21 cellular contexts compared by ENCODE assay signal in the genomic region with DNA sequence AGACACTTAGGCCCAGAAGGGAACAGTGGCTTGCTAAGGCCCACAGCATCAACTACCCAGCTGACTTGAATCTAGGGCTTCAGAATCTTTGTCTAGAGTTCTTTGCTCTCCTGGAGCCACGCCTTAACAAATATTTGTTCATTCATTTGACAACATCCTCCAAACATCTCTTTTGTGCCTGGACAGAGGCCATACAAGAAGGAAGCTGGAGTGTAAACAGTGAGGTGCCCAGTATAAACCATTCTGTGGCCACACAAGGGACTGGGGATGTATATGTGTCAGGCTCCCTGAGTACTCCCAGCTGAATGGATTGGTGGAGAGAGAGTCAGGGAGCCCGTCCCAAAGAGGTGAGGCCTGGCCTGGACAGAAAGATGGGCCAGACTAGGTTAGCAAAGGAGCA. TPM values are rescaled to one million over a fixed set of nuclear protein-coding genes. Genes with fewer than 3 reads are reported as not detected.
A peak's percentile ranks its signal among the peaks of the same experiment; 100 is the strongest.
DNase-seq lines count a peak whose midpoint lies in the region; ATAC-seq and TF ChIP-seq lines count a peak whose summit lies in the region.
"Had no signal": no experiment of that assay in that cellular context is flagged by ENCODE, and none has a peak within 500 bp of the region (broad histone marks: within the 10 kb centered on the region; RNA-seq: fewer than 3 reads in every experiment).

No MANE protein-coding gene starts in this region.

- H2BK5ac ChIP-seq in IMR-90 (ENCODE audit: low read depth, low read length, poor library complexity, severe bottlenecking) = no peak overlapping the region

- H2AK5ac ChIP-seq in IMR-90 (ENCODE audit: low read depth, low read length) = 0 out of 2 replicates have a peak overlapping the region, but pooled peaks have one; percentile 62

- no peak for DNase-seq in activated CD8-positive, alpha-beta T cell treated with anti-CD3 and anti-CD28 coated beads for 36 hours
- no peak for DNase-seq in activated CD8-positive, alpha-beta T cell treated with anti-CD3 and anti-CD28 coated beads, Interleukin-2, amount 10 ng/mL, durations not matched to agents 7 days and 5 days
- DNase-seq in IMR-90 (no peak), glutamatergic neuron (no peak), amygdala (lab: John Stamatoyannopoulos, UW) (no peak)
- no peak for DNase-seq in stimulated activated effector memory CD8-positive, alpha-beta T cell treated with anti-CD3 and anti-CD28 coated beads, Interleukin-12 subunit alpha, Interleukin-12 subunit beta, amount 100 ng/mL, for 72 hours (ENCODE audit: low spot score in 2 of 2)
- DNase-seq: activated CD4-positive, alpha-beta T cell treated with anti-CD3 and anti-CD28 coated beads for 48 hours; activated T-cell treated with anti-CD3 and anti-CD28 coated beads, Interleukin-2, amount 50 U/mL, for 4 hours; dermis blood vessel endothelial cell; KG1; midbrain; NCI-H1105; NCI-H2171 treated with DMSO at 0.1 percent for 48 hours; SHP77 treated with DMSO at 0.1 percent for 48 hours; T1000 had no signal

- no peak for ATAC-seq in activated CD8-positive, alpha-beta T cell treated with anti-CD3 and anti-CD28 coated beads for 36 hours
- no peak for ATAC-seq in activated CD8-positive, alpha-beta T cell treated with anti-CD3 and anti-CD28 coated beads, Interleukin-2, amount 10 ng/mL, durations not matched to agents 7 days and 5 days
- ATAC-seq in IMR-90 (ENCODE audit: low read depth) = peak; percentile 8; the same call in 1 of the 2 replicates
- ATAC-seq in stimulated activated effector memory CD8-positive, alpha-beta T cell treated with anti-CD3 and anti-CD28 coated beads, Interleukin-12 subunit alpha, Interleukin-12 subunit beta, amount 100 ng/mL, for 72 hours = no peak
- no peak for ATAC-seq in GM21381 (IDR thresholded peaks at IDR 0.05; ENCODE audit: unreplicated experiment)
- ATAC-seq in HG02763 (IDR thresholded peaks at IDR 0.05; ENCODE audit: unreplicated experiment) = no peak
- ATAC-seq: activated T-cell treated with anti-CD3 and anti-CD28 coated beads, Interleukin-2, amount 50 U/mL, for 4 hours had no signal

- WGBS in IMR-90 (ENCODE audit: extremely low coverage in 2 of 2, insufficient read length in 1 of 2), 2 experiments = no CpG with 5 or more reads among the region's 2 CpGs

- dilution Hi-C loops in IMR-90 (cut with HindIII; ENCODE audit: low sequenced_read_pairs, unreplicated experiment) = no loop called here

- peaks cover 3% of the 10 kb centered on the region for H3K9me1 ChIP-seq in IMR-90 (ENCODE audit: insufficient read depth, low read length)

- no peaks in the 10 kb centered on the region for H3K36me3 ChIP-seq in IMR-90 (ENCODE audit: control insufficient read depth, insufficient read depth, low read length)
- H3K36me3 ChIP-seq: ovary had no signal

- H3K27ac Mint-ChIP-seq in activated CD8-positive, alpha-beta T cell treated with anti-CD3 and anti-CD28 coated beads for 36 hours = peak overlapping the region; percentile 19
- no peak overlapping the region for H3K27ac Mint-ChIP-seq in activated CD8-positive, alpha-beta T cell treated with anti-CD3 and anti-CD28 coated beads, Interleukin-2, amount 10 ng/mL, durations not matched to agents 7 days and 5 days
- H3K27ac Mint-ChIP-seq in glutamatergic neuron (ENCODE audit: unreplicated experiment) = peak overlapping the region; percentile 12
- H3K27ac Mint-ChIP-seq in stimulated activated effector memory CD8-positive, alpha-beta T cell treated with anti-CD3 and anti-CD28 coated beads, Interleukin-12 subunit alpha, Interleukin-12 subunit beta, amount 100 ng/mL, for 72 hours = peak overlapping the region; percentile 97

- no peak overlapping the region for H3K4me3 ChIP-seq in IMR-90 (ENCODE audit: insufficient read depth, low read depth, low read length)
- H3K4me3 ChIP-seq: ovary had no signal

- no peak overlapping the region for H2BK20ac ChIP-seq in IMR-90 (ENCODE audit: low read depth, low read length)

- H3K14ac ChIP-seq in IMR-90 (replicated peaks; ENCODE audit: low read depth, low read length) = no peak overlapping the region

- no peaks in the 10 kb centered on the region for H3K79me1 ChIP-seq in IMR-90 (ENCODE audit: low read depth in 1 of 2, low read length in 2 of 2)

- H3K56ac ChIP-seq in IMR-90 (ENCODE audit: extremely low read depth, insufficient read depth, low read length) = no peak overlapping the region

- no peak overlapping the region for H4K8ac ChIP-seq in IMR-90 (ENCODE audit: low read depth in 2 of 2, low read length in 2 of 2)

- H2BK15ac ChIP-seq in IMR-90 (ENCODE audit: low read depth, low read length) = no peak overlapping the region

- no peak overlapping the region for H3K9ac ChIP-seq in IMR-90 (ENCODE audit: low read depth, low read length)

- no peaks in the 10 kb centered on the region for H3K9me3 Mint-ChIP-seq in activated CD8-positive, alpha-beta T cell treated with anti-CD3 and anti-CD28 coated beads for 36 hours
- no peaks in the 10 kb centered on the region for H3K9me3 Mint-ChIP-seq in activated CD8-positive, alpha-beta T cell treated with anti-CD3 and anti-CD28 coated beads, Interleukin-2, amount 10 ng/mL, durations not matched to agents 7 days and 5 days (ENCODE audit: insufficient read depth)
- H3K9me3 Mint-ChIP-seq in glutamatergic neuron (ENCODE audit: unreplicated experiment) = no peaks in the 10 kb centered on the region
- H3K9me3 Mint-ChIP-seq in stimulated activated effector memory CD8-positive, alpha-beta T cell treated with anti-CD3 and anti-CD28 coated beads, Interleukin-12 subunit alpha, Interleukin-12 subunit beta, amount 100 ng/mL, for 72 hours = no peaks in the 10 kb centered on the region
- H3K9me3 Mint-ChIP-seq: activated T-cell treated with anti-CD3 and anti-CD28 coated beads, Interleukin-2, amount 50 U/mL, for 4 hours had no signal

- no peak overlapping the region for H3K23ac ChIP-seq in IMR-90 (ENCODE audit: low read depth, low read length)

- no peak overlapping the region for H3K18ac ChIP-seq in IMR-90 (ENCODE audit: low read depth, low read length)

- TF ChIP-seq RAD21 in IMR-90 (IDR thresholded peaks at IDR 0.05; ENCODE audit: low read length) = no peak

- no peak for TF ChIP-seq CTCF in activated CD8-positive, alpha-beta T cell treated with anti-CD3 and anti-CD28 coated beads for 36 hours (IDR thresholded peaks at IDR 0.05)
- TF ChIP-seq CTCF in IMR-90 (conservative IDR thresholded peaks at IDR 0.05; ENCODE audit: low read depth, low read length) = no peak
- TF ChIP-seq CTCF in glutamatergic neuron (IDR thresholded peaks at IDR 0.05; ENCODE audit: partially characterized antibody, unreplicated experiment) = no peak

- intact Hi-C loops in activated CD8-positive, alpha-beta T cell treated with anti-CD3 and anti-CD28 coated beads for 36 hours (cut with micrococcal nuclease) = loop anchor here (5.0 kb wide), 1 partner anchor 114 kb away; no protein-coding TSS in a partner anchor
- intact Hi-C loops in IMR-90 (cut with micrococcal nuclease) = no loop called here

- peaks cover 15% of the 10 kb centered on the region for H3K4me1 Mint-ChIP-seq in activated CD8-positive, alpha-beta T cell treated with anti-CD3 and anti-CD28 coated beads for 36 hours (ENCODE audit: low read depth)
- H3K4me1 Mint-ChIP-seq in activated CD8-positive, alpha-beta T cell treated with anti-CD3 and anti-CD28 coated beads, Interleukin-2, amount 10 ng/mL, durations not matched to agents 7 days and 5 days (ENCODE audit: low read depth) = peaks cover 17% of the 10 kb centered on the region
- H3K4me1 Mint-ChIP-seq in glutamatergic neuron (ENCODE audit: low read depth, unreplicated experiment) = peaks cover 42% of the 10 kb centered on the region
- H3K4me1 Mint-ChIP-seq in stimulated activated effector memory CD8-positive, alpha-beta T cell treated with anti-CD3 and anti-CD28 coated beads, Interleukin-12 subunit alpha, Interleukin-12 subunit beta, amount 100 ng/mL, for 72 hours = peaks cover 36% of the 10 kb centered on the region

- POLR2A ChIA-PET in activated CD8-positive, alpha-beta T cell treated with anti-CD3 and anti-CD28 coated beads for 36 hours (lab: Charles Lee) = interaction anchor here (0.8 kb wide), 1 partner anchor 18 kb away, joined by 3 read pairs; no protein-coding TSS in a partner anchor
- POLR2A ChIA-PET in activated CD8-positive, alpha-beta T cell treated with anti-CD3 and anti-CD28 coated beads, Interleukin-2, amount 10 ng/mL, durations not matched to agents 7 days and 5 days (lab: Charles Lee) = no interaction called here
- POLR2A ChIA-PET in IMR-90 (lab: Charles Lee; ENCODE audit: unreplicated experiment) = no interaction called here

- H3K27ac ChIP-seq in IMR-90 (ENCODE audit: insufficient read depth, low read length) = no peak overlapping the region
- H3K27ac ChIP-seq: ovary had no signal

- H4K20me1 ChIP-seq in IMR-90 (ENCODE audit: insufficient read depth, low read length) = 0 out of 2 replicates have a peak, but pooled peaks cover 6% of the 10 kb centered on the region

- H3K27me3 Mint-ChIP-seq in activated CD8-positive, alpha-beta T cell treated with anti-CD3 and anti-CD28 coated beads for 36 hours = peaks cover 1% of the 10 kb centered on the region
- H3K27me3 Mint-ChIP-seq in activated CD8-positive, alpha-beta T cell treated with anti-CD3 and anti-CD28 coated beads, Interleukin-2, amount 10 ng/mL, durations not matched to agents 7 days and 5 days (ENCODE audit: low read depth) = no peaks in the 10 kb centered on the region
- H3K27me3 Mint-ChIP-seq in glutamatergic neuron (ENCODE audit: unreplicated experiment) = peaks cover 14% of the 10 kb centered on the region

- no TSS peak for BruUV-seq in IMR-90 (replicated peaks; lab: Mats Ljungman, UMichigan)

- in situ Hi-C loops in IMR-90 (cut with MboI; ENCODE audit: low sequenced_read_pairs) = no loop called here

- no peak overlapping the region for H2BK120ac ChIP-seq in IMR-90 (ENCODE audit: low read depth, low read length)

- H2AFZ ChIP-seq in IMR-90 (replicated peaks; ENCODE audit: low read length, poor library complexity) = no peak overlapping the region

- H3K4me3 Mint-ChIP-seq in activated CD8-positive, alpha-beta T cell treated with anti-CD3 and anti-CD28 coated beads for 36 hours = no peak overlapping the region
- no peak overlapping the region for H3K4me3 Mint-ChIP-seq in activated CD8-positive, alpha-beta T cell treated with anti-CD3 and anti-CD28 coated beads, Interleukin-2, amount 10 ng/mL, durations not matched to agents 7 days and 5 days
- H3K4me3 Mint-ChIP-seq in glutamatergic neuron (ENCODE audit: unreplicated experiment) = peak overlapping the region; percentile 68
- no peak overlapping the region for H3K4me3 Mint-ChIP-seq in stimulated activated effector memory CD8-positive, alpha-beta T cell treated with anti-CD3 and anti-CD28 coated beads, Interleukin-12 subunit alpha, Interleukin-12 subunit beta, amount 100 ng/mL, for 72 hours
- H3K4me3 Mint-ChIP-seq: activated T-cell treated with anti-CD3 and anti-CD28 coated beads, Interleukin-2, amount 50 U/mL, for 4 hours had no signal

- CTCF ChIA-PET in activated CD8-positive, alpha-beta T cell treated with anti-CD3 and anti-CD28 coated beads for 36 hours (lab: Charles Lee) = interaction anchor here (0.8 to 1.8 kb wide), 5 partner anchors 14 to 67 kb away, joined by 3 to 14 read pairs (median 3); no protein-coding TSS in a partner anchor
- CTCF ChIA-PET in activated CD8-positive, alpha-beta T cell treated with anti-CD3 and anti-CD28 coated beads, Interleukin-2, amount 10 ng/mL, durations not matched to agents 7 days and 5 days (lab: Charles Lee) = interaction anchor here (2.0 to 14.8 kb wide), 3 partner anchors 10 to 113 kb away, joined by 8 to 211 read pairs (median 9); no protein-coding TSS in a partner anchor
- CTCF ChIA-PET in IMR-90 (lab: Yijun Ruan, JAX) = no interaction called here

- H3K4ac ChIP-seq in IMR-90 (ENCODE audit: low read depth, low read length) = no peak overlapping the region

- no peak for TF ChIP-seq POLR2A in IMR-90 (IDR thresholded peaks at IDR 0.05; ENCODE audit: low read depth, low read length)

- no peak overlapping the region for H2AK9ac ChIP-seq in IMR-90 (replicated peaks; ENCODE audit: low read depth, low read length, poor library complexity)

- no peak overlapping the region for H4K5ac ChIP-seq in IMR-90 (ENCODE audit: low read depth, low read length)

- peaks cover 12% of the 10 kb centered on the region; the same call in 1 of the 2 replicates for H3K27me3 ChIP-seq in IMR-90 (ENCODE audit: control insufficient read depth, insufficient read depth, low read length)
- H3K27me3 ChIP-seq: ovary had no signal

- no peaks in the 10 kb centered on the region for H3K36me3 Mint-ChIP-seq in activated CD8-positive, alpha-beta T cell treated with anti-CD3 and anti-CD28 coated beads for 36 hours (ENCODE audit: low read depth)
- no peaks in the 10 kb centered on the region for H3K36me3 Mint-ChIP-seq in activated CD8-positive, alpha-beta T cell treated with anti-CD3 and anti-CD28 coated beads, Interleukin-2, amount 10 ng/mL, durations not matched to agents 7 days and 5 days (ENCODE audit: low read depth)
- H3K36me3 Mint-ChIP-seq in glutamatergic neuron (ENCODE audit: unreplicated experiment) = no peaks in the 10 kb centered on the region
- peaks cover 6% of the 10 kb centered on the region for H3K36me3 Mint-ChIP-seq in stimulated activated effector memory CD8-positive, alpha-beta T cell treated with anti-CD3 and anti-CD28 coated beads, Interleukin-12 subunit alpha, Interleukin-12 subunit beta, amount 100 ng/mL, for 72 hours

- H3K4me2 ChIP-seq in IMR-90 (ENCODE audit: low read depth, low read length) = no peak overlapping the region

- H4K91ac ChIP-seq in IMR-90 (ENCODE audit: insufficient read depth, low read depth, low read length) = no peak overlapping the region

- H3K9me3 ChIP-seq in IMR-90 (ENCODE audit: control insufficient read depth, insufficient read depth, low read length) = no peaks in the 10 kb centered on the region
- H3K9me3 ChIP-seq: ovary had no signal

- peaks cover 4% of the 10 kb centered on the region for H3K4me1 ChIP-seq in IMR-90 (ENCODE audit: control insufficient read depth, insufficient read depth, low read length)

RNA-seq across cellular contexts. Expression of gene CIB2, which starts 3.4 kb away (rescaled TPM):
- total RNA-seq in activated CD8-positive, alpha-beta T cell treated with anti-CD3 and anti-CD28 coated beads for 36 hours = 1 to 10 TPM; 1.6 TPM
- 1 to 10 TPM; 1.4 to 2.2 TPM for total RNA-seq in activated CD8-positive, alpha-beta T cell treated with anti-CD3 and anti-CD28 coated beads, Interleukin-2, amount 10 ng/mL, durations not matched to agents 7 days and 5 days
- 2.2 and 2.5 TPM in 2 replicates for total RNA-seq in IMR-90 (2012; rRNA removed)
- 2.4 and 2.8 TPM in 2 replicates for polyA plus RNA-seq in IMR-90 (2012; rRNA removed)
- 2.5 and 3.1 TPM in 2 replicates for polyA plus RNA-seq in IMR-90 (2012; cell fraction: cytosol; rRNA removed)
- polyA plus RNA-seq in IMR-90 (2012; cell fraction: nucleus; rRNA removed; ENCODE audit: low replicate concordance) = 0.83 and 2.3 TPM in 2 replicates
- total RNA-seq in glutamatergic neuron (ENCODE audit: unreplicated experiment) = 131 TPM

RNA-seq across cellular contexts. Expression of gene IDH3A, which starts 21.3 kb away (rescaled TPM):
- total RNA-seq in activated CD8-positive, alpha-beta T cell treated with anti-CD3 and anti-CD28 coated beads for 36 hours = 100 to 1,000 TPM; 106 to 110 TPM
- total RNA-seq in activated CD8-positive, alpha-beta T cell treated with anti-CD3 and anti-CD28 coated beads, Interleukin-2, amount 10 ng/mL, durations not matched to agents 7 days and 5 days = 10 to 100 TPM; 80.7 to 84.2 TPM
- total RNA-seq in IMR-90 (2012; rRNA removed) = 47.7 and 64.4 TPM in 2 replicates
- 33.9 and 34.5 TPM in 2 replicates for polyA plus RNA-seq in IMR-90 (2012; rRNA removed)
- 4.8 and 8.6 TPM in 2 replicates for polyA plus RNA-seq in IMR-90 (2012; cell fraction: cytosol; rRNA removed)
- polyA plus RNA-seq in IMR-90 (2012; cell fraction: nucleus; rRNA removed; ENCODE audit: low replicate concordance) = 6.3 and 41.0 TPM in 2 replicates
- 40.2 TPM for total RNA-seq in glutamatergic neuron (ENCODE audit: unreplicated experiment)

RNA-seq across cellular contexts. Expression of gene SH2D7, which starts 35.5 kb away (rescaled TPM):
- not detected for total RNA-seq in activated CD8-positive, alpha-beta T cell treated with anti-CD3 and anti-CD28 coated beads for 36 hours
- total RNA-seq in activated CD8-positive, alpha-beta T cell treated with anti-CD3 and anti-CD28 coated beads, Interleukin-2, amount 10 ng/mL, durations not matched to agents 7 days and 5 days = under 1 TPM; 0.29 to 0.31 TPM
- total RNA-seq in IMR-90 (2012; rRNA removed) (not detected in 2 replicates), glutamatergic neuron (ENCODE audit: unreplicated experiment) (not detected)
- not detected in 2 replicates for polyA plus RNA-seq in IMR-90 (2012; rRNA removed)
- polyA plus RNA-seq in IMR-90 (2012; cell fraction: cytosol; rRNA removed) = not detected in 2 replicates
- polyA plus RNA-seq in IMR-90 (2012; cell fraction: nucleus; rRNA removed; ENCODE audit: low replicate concordance) = not detected in 2 replicates
- total RNA-seq: activated T-cell treated with anti-CD3 and anti-CD28 coated beads, Interleukin-2, amount 50 U/mL, for 4 hours; dermis blood vessel endothelial cell; glomerular endothelial cell; ovary; urinary bladder had no signal
- polyA plus RNA-seq: esophagus, ovary, urinary bladder had no signal

RNA-seq across cellular contexts. Expression of gene TBC1D2B, which starts 50.4 kb away (rescaled TPM):
- 10 to 100 TPM; 62.9 to 65.7 TPM for total RNA-seq in activated CD8-positive, alpha-beta T cell treated with anti-CD3 and anti-CD28 coated beads for 36 hours
- total RNA-seq in activated CD8-positive, alpha-beta T cell treated with anti-CD3 and anti-CD28 coated beads, Interleukin-2, amount 10 ng/mL, durations not matched to agents 7 days and 5 days = 100 to 1,000 TPM; 109 to 119 TPM
- total RNA-seq in IMR-90 (2012; rRNA removed) = 17.7 and 17.8 TPM in 2 replicates
- 22.8 and 28.3 TPM in 2 replicates for polyA plus RNA-seq in IMR-90 (2012; rRNA removed)
- 13.0 and 22.1 TPM in 2 replicates for polyA plus RNA-seq in IMR-90 (2012; cell fraction: cytosol; rRNA removed)
- 84.5 and 160 TPM in 2 replicates for polyA plus RNA-seq in IMR-90 (2012; cell fraction: nucleus; rRNA removed; ENCODE audit: low replicate concordance)
- total RNA-seq in glutamatergic neuron (ENCODE audit: unreplicated experiment) = 45.3 TPM

Comparison
In these comparisons a context has a peak if more than half of its experiments do, and no peak if none do; other contexts are left out.
1. RNA of gene CIB2, which starts 3.4 kb away (total RNA-seq): 131 TPM in glutamatergic neuron (single experiment); 1.4 to 2.2 TPM in activated CD8-positive, alpha-beta T cell treated with anti-CD3 and anti-CD28 coated beads, Interleukin-2, amount 10 ng/mL, durations not matched to agents 7 days and 5 days, 2.2 to 2.5 TPM in IMR-90 and 1.6 TPM in activated CD8-positive, alpha-beta T cell treated with anti-CD3 and anti-CD28 coated beads for 36 hours; every median in the first group is over 10 times any median in the second.